ENCODE assay signal across 9 cellular contexts in genomic region chr1:234214911-234215892, GRCh38.
A peak's percentile ranks its signal among the peaks of the same experiment; 100 is the strongest.
DNase-seq lines count a peak whose midpoint lies in the region; ATAC-seq, FAIRE-seq and TF ChIP-seq lines count a peak whose summit lies in the region.
"Had no signal": no experiment of that assay in that cellular context is flagged by ENCODE, and none has a peak within 500 bp of the region (broad histone marks: within the 10 kb centered on the region; RNA-seq: fewer than 3 reads in every experiment).

No MANE protein-coding gene starts in this region.

- H3K27ac ChIP-seq in PC-9 (0 out of 2 replicates have a peak overlapping the region, but pooled peaks have one; percentile 25), trophoblast cell (ENCODE audit: low read depth, low read length) (no peak overlapping the region), kidney (ENCODE audit: low read depth in 2 of 2, low read length in 2 of 2) (no peak overlapping the region)

- H3K4me3 ChIP-seq in PC-9 (peak overlapping the region; percentile 84), epithelial cell of esophagus (ENCODE audit: low read length) (peak overlapping the region; percentile 40), trophoblast cell (ENCODE audit: low read depth, low read length) (peak overlapping the region; percentile 1), kidney (ENCODE audit: low read length in 2 of 2) (no peak overlapping the region)

- no peak overlapping the region for H2BK5ac ChIP-seq in trophoblast cell (ENCODE audit: low read depth, low read length, poor library complexity)

- no peaks in the 10 kb centered on the region for H4K20me1 ChIP-seq in PC-9 (ENCODE audit: insufficient read depth)

- DNase-seq in GM12891 (ENCODE audit: insufficient read length, low spot score), result no peak
- DNase-seq in PC-9, result peak; percentile 63 to 78
- DNase-seq in epithelial cell of esophagus (ENCODE audit: low read depth), result peak; percentile 60
- DNase-seq in trophoblast cell, result peak in 1 of 2 donors; percentile 33
- DNase-seq in HEK293T (ENCODE audit: extremely low spot score), result no peak
- no peak for DNase-seq in kidney
- DNase-seq: SHP77 had no signal

- H3K9ac ChIP-seq in trophoblast cell (ENCODE audit: low read length) (no peak overlapping the region), kidney (ENCODE audit: low read length in 2 of 2) (no peak overlapping the region)

- H3K4me1 ChIP-seq in PC-9 (replicated peaks; ENCODE audit: insufficient read depth), result peaks cover 13% of the 10 kb centered on the region
- peaks cover 10 to 11% of the 10 kb centered on the region in 2 experiments for H3K4me1 ChIP-seq in trophoblast cell (ENCODE audit: control insufficient read depth in 1 of 2, insufficient read depth in 2 of 2, low read length in 2 of 2)
- no peaks in the 10 kb centered on the region for H3K4me1 ChIP-seq in kidney (ENCODE audit: control insufficient read depth in 1 of 2, insufficient read depth in 1 of 2, low read depth in 1 of 2, low read length in 2 of 2)

- TF ChIP-seq POLR2A in GM12891 (IDR thresholded peaks at IDR 0.05; ENCODE audit: low read depth, low read length), result no peak

- CTCF ChIA-PET in PC-9 (lab: Charles Lee), result no interaction called here
- CTCF ChIA-PET in HEK293T (lab: Yijun Ruan, JAX), result interaction anchor here (0.6 to 1.4 kb wide), 3 partner anchors 13 to 29 kb away, joined by 3 read pairs; no protein-coding TSS in a partner anchor

- ATAC-seq in GM19397 (IDR thresholded peaks at IDR 0.05; ENCODE audit: unreplicated experiment) (no peak), HG02981 (IDR thresholded peaks at IDR 0.05; ENCODE audit: unreplicated experiment) (no peak)

- H2AFZ ChIP-seq in PC-9 (peak overlapping the region; percentile 91), trophoblast cell (ENCODE audit: insufficient read depth, low read length, poor library complexity) (no peak overlapping the region)

- no peak overlapping the region for H3K23ac ChIP-seq in trophoblast cell (ENCODE audit: low read length)

- no peaks in the 10 kb centered on the region for H3K9me2 ChIP-seq in PC-9 (ENCODE audit: insufficient read depth)

- H2BK120ac ChIP-seq in trophoblast cell (ENCODE audit: insufficient read depth, low read length, poor library complexity), result no peak overlapping the region

- TF ChIP-seq CTCF in PC-9 (conservative IDR thresholded peaks at IDR 0.05) (no peak), epithelial cell of esophagus (IDR thresholded peaks at IDR 0.05; ENCODE audit: insufficient read depth, low read depth, low read length, missing control alignments) (no peak), kidney (IDR thresholded peaks at IDR 0.05; ENCODE audit: borderline replicate concordance, extremely low read depth, insufficient read depth) (no peak)

- H3F3A ChIP-seq in PC-9 (ENCODE audit: insufficient read depth, low read depth), result no peaks in the 10 kb centered on the region

- no peaks in the 10 kb centered on the region for H3K79me1 ChIP-seq in trophoblast cell (ENCODE audit: low read length)

- H3K14ac ChIP-seq in trophoblast cell (ENCODE audit: low read length), result no peak overlapping the region

- H3K36me3 ChIP-seq in PC-9 (ENCODE audit: low read depth) (no peaks in the 10 kb centered on the region), trophoblast cell (ENCODE audit: control insufficient read depth in 1 of 2, insufficient read depth in 2 of 2, low read length in 2 of 2) (no peaks in the 10 kb centered on the region), kidney (ENCODE audit: control insufficient read depth in 1 of 2, insufficient read depth in 2 of 2, low read length in 2 of 2) (no peaks in the 10 kb centered on the region)

- H2BK12ac ChIP-seq in trophoblast cell (ENCODE audit: low read length), result no peak overlapping the region

- H4K91ac ChIP-seq in trophoblast cell (ENCODE audit: low read depth, low read length), result no peak overlapping the region

- H3K9me3 ChIP-seq in PC-9 (ENCODE audit: insufficient read depth, low read depth) (no peaks in the 10 kb centered on the region; the same call in 1 of the 2 replicates), trophoblast cell (ENCODE audit: insufficient read depth, low read depth, low read length) (peaks cover 5% of the 10 kb centered on the region), kidney (ENCODE audit: control insufficient read depth in 1 of 2, low read length in 2 of 2) (no peaks in the 10 kb centered on the region)

- H3K4ac ChIP-seq in trophoblast cell (ENCODE audit: low read depth, low read length), result no peak overlapping the region

- TSS peak; percentile 42 for BruUV-seq in PC-9 (replicated peaks; lab: Mats Ljungman, UMichigan)

- POLR2A ChIA-PET in PC-9 (lab: Charles Lee; ENCODE audit: unreplicated experiment) (interaction anchor here (0.6 to 0.7 kb wide), 2 partner anchors 8 to 600 kb away, joined by 3 to 4 read pairs; no protein-coding TSS in a partner anchor), HEK293T (lab: Yijun Ruan, JAX) (no interaction called here)

- H3K79me2 ChIP-seq in PC-9 (ENCODE audit: low read depth) (no peaks in the 10 kb centered on the region), trophoblast cell (ENCODE audit: control insufficient read depth, insufficient read depth, low read length, poor library complexity) (no peaks in the 10 kb centered on the region)

- intact Hi-C loops in PC-9 (cut with micrococcal nuclease; ENCODE audit: unreplicated experiment), result loop anchor here (2.0 kb wide), 1 partner anchor 60 kb away; no protein-coding TSS in a partner anchor
- intact Hi-C loops in kidney (cut with DNase I), result no loop called here

- FAIRE-seq in GM12891 (lab: Jason Lieb, UNC) (peak; percentile 43), kidney (lab: Jason Lieb, UNC) (no peak)

- H2AK5ac ChIP-seq in trophoblast cell (ENCODE audit: low read length), result no peak overlapping the region

- WGBS in trophoblast cell (ENCODE audit: extremely low coverage, insufficient coverage, insufficient read length), result no CpG with 5 or more reads among the region's 20 CpGs

- H3K4me2 ChIP-seq in PC-9, result peak overlapping the region; percentile 91
- peak overlapping the region; percentile 69 for H3K4me2 ChIP-seq in trophoblast cell (ENCODE audit: low read length)

- H3K27me3 ChIP-seq in PC-9 (ENCODE audit: insufficient read depth, low read depth), result no peaks in the 10 kb centered on the region
- peaks cover 23% of the 10 kb centered on the region for H3K27me3 ChIP-seq in trophoblast cell (ENCODE audit: insufficient read depth, low read length)

- no peak overlapping the region for H4K12ac ChIP-seq in trophoblast cell (ENCODE audit: low read depth, low read length)

- H3K18ac ChIP-seq in trophoblast cell (ENCODE audit: low read length), result no peak overlapping the region

- no peak overlapping the region for H4K8ac ChIP-seq in trophoblast cell (ENCODE audit: low read depth, low read length)

TF ChIP-seq in GM12891, 5 proteins besides CTCF, POLR2A, EP300 and RAD21:
- TF ChIP-seq TAF1 (IDR thresholded peaks at IDR 0.05; ENCODE audit: low read depth, low read length) (no peak), PAX5 (IDR thresholded peaks at IDR 0.05; ENCODE audit: insufficient read depth, low read length, severe bottlenecking) (no peak), POLR2AphosphoS5 (IDR thresholded peaks at IDR 0.05; ENCODE audit: low read depth, low read length) (no peak), POU2F2 (IDR thresholded peaks at IDR 0.05; ENCODE audit: low read depth, low read length) (no peak), SPI1 (IDR thresholded peaks at IDR 0.05; ENCODE audit: low read depth, low read length) (no peak)

TF ChIP-seq in HEK293T, 16 proteins besides CTCF, POLR2A, EP300 and RAD21:
- TF ChIP-seq L3MBTL2 (conservative IDR thresholded peaks at IDR 0.05) (no peak), TARDBP (IDR thresholded peaks at IDR 0.05) (no peak), FOXK2 (IDR thresholded peaks at IDR 0.05) (no peak), FOXA1 (IDR thresholded peaks at IDR 0.05) (no peak), ZNF384 (IDR thresholded peaks at IDR 0.05) (no peak), PKNOX1 (IDR thresholded peaks at IDR 0.05) (no peak), ARNT (IDR thresholded peaks at IDR 0.05) (no peak), NFRKB (IDR thresholded peaks at IDR 0.05) (no peak), CTBP1 (IDR thresholded peaks at IDR 0.05; ENCODE audit: borderline replicate concordance) (no peak), BHLHE40 (IDR thresholded peaks at IDR 0.05; ENCODE audit: borderline replicate concordance) (no peak)
TF ChIP-seq in HEK293T: peak in this region for 0.

Comparison
In these comparisons a context has a peak if more than half of its experiments do, and no peak if none do; other contexts are left out.
1. DNase-seq: peak in PC-9 (2 of 2) and epithelial cell of esophagus (single experiment); none in GM12891 (single experiment), HEK293T (single experiment) and kidney (single experiment).
2. H3K4me3 ChIP-seq: peak in PC-9 (single experiment), epithelial cell of esophagus (single experiment) and trophoblast cell (single experiment); none in kidney (0 of 2).